1 cellular context compared by ENCODE assay signal in the genomic region with DNA sequence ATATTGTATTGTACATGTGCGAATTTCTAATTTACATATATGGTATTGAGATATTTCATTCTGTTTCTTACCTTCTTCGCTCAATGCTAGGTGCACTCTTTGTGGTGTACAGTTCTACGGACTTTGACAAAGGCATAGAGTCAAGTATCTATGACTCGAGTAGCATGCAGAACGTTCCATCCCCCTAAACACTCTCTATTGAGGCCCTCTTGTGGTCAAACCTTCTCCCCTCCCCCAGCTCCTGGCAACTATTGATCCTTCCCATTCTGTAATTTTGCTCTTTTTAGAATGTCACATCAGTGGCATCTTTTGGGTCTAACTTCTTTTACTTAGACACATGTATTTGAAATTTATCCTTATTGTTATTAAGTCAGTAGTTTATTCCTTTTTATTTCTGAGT.
TF ChIP-seq lines count a peak whose summit lies in the region.

No MANE protein-coding gene starts in this region.

TF ChIP-seq in WTC11, 78 proteins besides CTCF, POLR2A, EP300 and RAD21 (continued from another document):
- TF ChIP-seq, protein P1, sequence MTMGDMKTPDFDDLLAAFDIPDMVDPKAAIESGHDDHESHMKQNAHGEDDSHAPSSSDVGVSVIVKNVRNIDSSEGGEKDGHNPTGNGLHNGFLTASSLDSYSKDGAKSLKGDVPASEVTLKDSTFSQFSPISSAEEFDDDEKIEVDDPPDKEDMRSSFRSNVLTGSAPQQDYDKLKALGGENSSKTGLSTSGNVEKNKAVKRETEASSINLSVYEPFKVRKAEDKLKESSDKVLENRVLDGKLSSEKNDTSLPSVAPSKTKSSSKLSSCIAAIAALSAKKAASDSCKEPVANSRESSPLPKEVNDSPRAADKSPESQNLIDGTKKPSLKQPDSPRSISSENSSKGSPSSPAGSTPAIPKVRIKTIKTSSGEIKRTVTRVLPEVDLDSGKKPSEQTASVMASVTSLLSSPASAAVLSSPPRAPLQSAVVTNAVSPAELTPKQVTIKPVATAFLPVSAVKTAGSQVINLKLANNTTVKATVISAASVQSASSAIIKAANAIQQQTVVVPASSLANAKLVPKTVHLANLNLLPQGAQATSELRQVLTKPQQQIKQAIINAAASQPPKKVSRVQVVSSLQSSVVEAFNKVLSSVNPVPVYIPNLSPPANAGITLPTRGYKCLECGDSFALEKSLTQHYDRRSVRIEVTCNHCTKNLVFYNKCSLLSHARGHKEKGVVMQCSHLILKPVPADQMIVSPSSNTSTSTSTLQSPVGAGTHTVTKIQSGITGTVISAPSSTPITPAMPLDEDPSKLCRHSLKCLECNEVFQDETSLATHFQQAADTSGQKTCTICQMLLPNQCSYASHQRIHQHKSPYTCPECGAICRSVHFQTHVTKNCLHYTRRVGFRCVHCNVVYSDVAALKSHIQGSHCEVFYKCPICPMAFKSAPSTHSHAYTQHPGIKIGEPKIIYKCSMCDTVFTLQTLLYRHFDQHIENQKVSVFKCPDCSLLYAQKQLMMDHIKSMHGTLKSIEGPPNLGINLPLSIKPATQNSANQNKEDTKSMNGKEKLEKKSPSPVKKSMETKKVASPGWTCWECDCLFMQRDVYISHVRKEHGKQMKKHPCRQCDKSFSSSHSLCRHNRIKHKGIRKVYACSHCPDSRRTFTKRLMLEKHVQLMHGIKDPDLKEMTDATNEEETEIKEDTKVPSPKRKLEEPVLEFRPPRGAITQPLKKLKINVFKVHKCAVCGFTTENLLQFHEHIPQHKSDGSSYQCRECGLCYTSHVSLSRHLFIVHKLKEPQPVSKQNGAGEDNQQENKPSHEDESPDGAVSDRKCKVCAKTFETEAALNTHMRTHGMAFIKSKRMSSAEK (CRISPR knock-in tag; IDR thresholded peaks at IDR 0.05; ENCODE audit: borderline replicate concordance), result no peak
- TF ChIP-seq CREM (CRISPR knock-in tag; IDR thresholded peaks at IDR 0.05) (no peak), HMGA2 (CRISPR knock-in tag; IDR thresholded peaks at IDR 0.05) (no peak), SOX15 (CRISPR knock-in tag; IDR thresholded peaks at IDR 0.05) (no peak), JAZF1 (CRISPR knock-in tag; IDR thresholded peaks at IDR 0.05) (no peak), ATF1 (CRISPR knock-in tag; IDR thresholded peaks at IDR 0.05) (no peak), SP1 (CRISPR knock-in tag; conservative IDR thresholded peaks at IDR 0.05) (no peak), ZNF219 (CRISPR knock-in tag; IDR thresholded peaks at IDR 0.05; ENCODE audit: borderline replicate concordance) (no peak), ELF4 (CRISPR knock-in tag; IDR thresholded peaks at IDR 0.05; ENCODE audit: low read depth) (no peak)
- TF ChIP-seq, protein P2, sequence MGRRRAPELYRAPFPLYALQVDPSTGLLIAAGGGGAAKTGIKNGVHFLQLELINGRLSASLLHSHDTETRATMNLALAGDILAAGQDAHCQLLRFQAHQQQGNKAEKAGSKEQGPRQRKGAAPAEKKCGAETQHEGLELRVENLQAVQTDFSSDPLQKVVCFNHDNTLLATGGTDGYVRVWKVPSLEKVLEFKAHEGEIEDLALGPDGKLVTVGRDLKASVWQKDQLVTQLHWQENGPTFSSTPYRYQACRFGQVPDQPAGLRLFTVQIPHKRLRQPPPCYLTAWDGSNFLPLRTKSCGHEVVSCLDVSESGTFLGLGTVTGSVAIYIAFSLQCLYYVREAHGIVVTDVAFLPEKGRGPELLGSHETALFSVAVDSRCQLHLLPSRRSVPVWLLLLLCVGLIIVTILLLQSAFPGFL (CRISPR knock-in tag; IDR thresholded peaks at IDR 0.05; ENCODE audit: borderline replicate concordance), result no peak
- TF ChIP-seq, protein P3, sequence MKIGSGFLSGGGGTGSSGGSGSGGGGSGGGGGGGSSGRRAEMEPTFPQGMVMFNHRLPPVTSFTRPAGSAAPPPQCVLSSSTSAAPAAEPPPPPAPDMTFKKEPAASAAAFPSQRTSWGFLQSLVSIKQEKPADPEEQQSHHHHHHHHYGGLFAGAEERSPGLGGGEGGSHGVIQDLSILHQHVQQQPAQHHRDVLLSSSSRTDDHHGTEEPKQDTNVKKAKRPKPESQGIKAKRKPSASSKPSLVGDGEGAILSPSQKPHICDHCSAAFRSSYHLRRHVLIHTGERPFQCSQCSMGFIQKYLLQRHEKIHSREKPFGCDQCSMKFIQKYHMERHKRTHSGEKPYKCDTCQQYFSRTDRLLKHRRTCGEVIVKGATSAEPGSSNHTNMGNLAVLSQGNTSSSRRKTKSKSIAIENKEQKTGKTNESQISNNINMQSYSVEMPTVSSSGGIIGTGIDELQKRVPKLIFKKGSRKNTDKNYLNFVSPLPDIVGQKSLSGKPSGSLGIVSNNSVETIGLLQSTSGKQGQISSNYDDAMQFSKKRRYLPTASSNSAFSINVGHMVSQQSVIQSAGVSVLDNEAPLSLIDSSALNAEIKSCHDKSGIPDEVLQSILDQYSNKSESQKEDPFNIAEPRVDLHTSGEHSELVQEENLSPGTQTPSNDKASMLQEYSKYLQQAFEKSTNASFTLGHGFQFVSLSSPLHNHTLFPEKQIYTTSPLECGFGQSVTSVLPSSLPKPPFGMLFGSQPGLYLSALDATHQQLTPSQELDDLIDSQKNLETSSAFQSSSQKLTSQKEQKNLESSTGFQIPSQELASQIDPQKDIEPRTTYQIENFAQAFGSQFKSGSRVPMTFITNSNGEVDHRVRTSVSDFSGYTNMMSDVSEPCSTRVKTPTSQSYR (CRISPR knock-in tag; IDR thresholded peaks at IDR 0.05), result no peak
- TF ChIP-seq, protein P4, sequence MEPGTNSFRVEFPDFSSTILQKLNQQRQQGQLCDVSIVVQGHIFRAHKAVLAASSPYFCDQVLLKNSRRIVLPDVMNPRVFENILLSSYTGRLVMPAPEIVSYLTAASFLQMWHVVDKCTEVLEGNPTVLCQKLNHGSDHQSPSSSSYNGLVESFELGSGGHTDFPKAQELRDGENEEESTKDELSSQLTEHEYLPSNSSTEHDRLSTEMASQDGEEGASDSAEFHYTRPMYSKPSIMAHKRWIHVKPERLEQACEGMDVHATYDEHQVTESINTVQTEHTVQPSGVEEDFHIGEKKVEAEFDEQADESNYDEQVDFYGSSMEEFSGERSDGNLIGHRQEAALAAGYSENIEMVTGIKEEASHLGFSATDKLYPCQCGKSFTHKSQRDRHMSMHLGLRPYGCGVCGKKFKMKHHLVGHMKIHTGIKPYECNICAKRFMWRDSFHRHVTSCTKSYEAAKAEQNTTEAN (CRISPR knock-in tag; IDR thresholded peaks at IDR 0.05), result no peak
